In genomic region chr2:226136739-226137138, GRCh38 we compare ENCODE assay signal across 13 cellular contexts.
A peak's percentile ranks its signal among the peaks of the same experiment; 100 is the strongest.
DNase-seq lines count a peak whose midpoint lies in the region; ATAC-seq, FAIRE-seq and TF ChIP-seq lines count a peak whose summit lies in the region.
"Had no signal": no experiment of that assay in that cellular context is flagged by ENCODE, and none has a peak within 500 bp of the region (broad histone marks: within the 10 kb centered on the region; RNA-seq: fewer than 3 reads in every experiment).

No MANE protein-coding gene starts in this region.

- H3K4me3 Mint-ChIP-seq in naive B cell: peak overlapping the region in 6 of 8 donors; percentile 10 to 57 (median 26)

- ATAC-seq in GM18502 (IDR thresholded peaks at IDR 0.05; ENCODE audit: poor library complexity, unreplicated experiment) (peak; percentile 58), HG02970 (IDR thresholded peaks at IDR 0.05; ENCODE audit: low FRiP score, unreplicated experiment) (peak; percentile 42), naive B cell (ENCODE audit: low read depth in 2 of 2) (peak; percentile 68 to 70)

- no peaks in the 10 kb centered on the region for H3K9me3 Mint-ChIP-seq in naive B cell

- DNase-seq in RCC 7860 (ENCODE audit: low spot score) (peak; percentile 42), naive B cell (peak; percentile 5), medulla oblongata (ENCODE audit: extremely low spot score) (no peak), uterus (no peak), H4 (ENCODE audit: low spot score) (no peak)
- DNase-seq in effector CD8-positive, alpha-beta T cell (lab: John Stamatoyannopoulos, UW): no peak
- DNase-seq: effector memory CD4-positive, alpha-beta T cell; NCI-H1092 treated with DMSO at 0.1 percent for 48 hours; nucleus accumbens; transverse colon had no signal

- peaks cover 10 to 19% (median 12%) of the 10 kb centered on the region in 3 donors for H3K4me1 Mint-ChIP-seq in naive B cell

- no peak overlapping the region for H3K27ac ChIP-seq in uterus
- H3K27ac ChIP-seq: transverse colon had no signal

- no peaks in the 10 kb centered on the region for H3K4me1 ChIP-seq in uterus
- H3K4me1 ChIP-seq: transverse colon had no signal

- H3K27me3 ChIP-seq in uterus: no peaks in the 10 kb centered on the region
- H3K27me3 ChIP-seq: transverse colon had no signal

- intact Hi-C loops in uterus (cut with DNase I; ENCODE audit: low total_unique reads): no loop called here

- H3K9me3 ChIP-seq in uterus: no peaks in the 10 kb centered on the region
- H3K9me3 ChIP-seq: transverse colon had no signal

- TF ChIP-seq POLR2A in uterus (IDR thresholded peaks at IDR 0.05): no peak

- no peaks in the 10 kb centered on the region for H3K36me3 Mint-ChIP-seq in naive B cell

- H3K27me3 Mint-ChIP-seq in naive B cell: peaks cover 0 to 7% (median 0%) of the 10 kb centered on the region in 3 donors

- H3K36me3 ChIP-seq in uterus: no peaks in the 10 kb centered on the region
- H3K36me3 ChIP-seq: transverse colon had no signal

- H3K27ac Mint-ChIP-seq in naive B cell: peak overlapping the region in 1 of 6 donors; percentile 16

- no peak for FAIRE-seq in RCC 7860 (lab: Jason Lieb, UNC)
- FAIRE-seq: GM19239 had no signal

- no peak overlapping the region for H3K4me3 ChIP-seq in uterus
- H3K4me3 ChIP-seq: transverse colon had no signal

- no peak for TF ChIP-seq CTCF in uterus (IDR thresholded peaks at IDR 0.05)

Comparison
In these comparisons a context has a peak if more than half of its experiments do, and no peak if none do; other contexts are left out.
1. DNase-seq: peak in RCC 7860 (single experiment) and naive B cell (single experiment); none in medulla oblongata (single experiment), effector CD8-positive, alpha-beta T cell (single experiment), uterus (0 of 2) and H4 (single experiment).
2. Peak in every context shown above with its lines, with median percentiles within 50 percentile points of each other: ATAC-seq.